In the genomic region with DNA sequence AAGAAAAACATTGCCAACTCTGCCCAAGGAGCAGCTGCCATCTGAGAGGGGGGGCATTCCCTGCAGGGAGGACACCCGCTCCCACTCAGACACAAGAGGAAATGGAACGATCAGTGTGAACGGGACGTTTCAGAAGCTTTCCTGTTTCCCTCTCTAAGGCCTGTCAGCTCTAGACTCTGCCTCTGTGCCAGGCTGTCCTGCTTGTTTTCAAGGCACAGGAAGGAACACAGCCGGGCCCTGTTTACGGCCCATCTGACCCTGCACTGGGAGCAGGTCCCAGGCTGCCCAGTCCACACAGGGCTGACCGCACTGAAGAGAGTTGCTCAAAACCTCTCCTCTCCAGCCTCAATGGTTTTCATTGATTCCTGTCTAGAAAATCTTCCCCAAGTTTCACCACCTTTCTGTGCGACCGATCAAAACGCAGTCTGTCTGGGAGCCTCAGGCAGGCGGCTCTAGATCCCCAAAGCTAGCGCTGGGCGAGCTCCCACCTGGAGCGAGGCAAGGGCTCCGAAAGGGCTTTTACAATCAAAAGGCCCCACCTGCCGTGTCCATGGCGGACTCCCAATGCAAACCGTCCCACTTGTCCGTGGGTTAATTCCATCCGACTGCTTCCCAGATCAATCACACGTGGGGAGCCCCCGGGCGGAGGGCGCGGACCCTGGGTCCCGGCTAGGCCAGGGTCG, we compare ENCODE assay signal across 8 cellular contexts. TPM values are rescaled to one million over a fixed set of nuclear protein-coding genes. Genes with fewer than 3 reads are reported as not detected.
DNase-seq lines count a peak whose midpoint lies in the region; ATAC-seq and TF ChIP-seq lines count a peak whose summit lies in the region.

No MANE protein-coding gene starts in this region.

- TF ChIP-seq CTCF in WI38 (IDR thresholded peaks at IDR 0.05; ENCODE audit: low read depth, low read length), result no peak
- TF ChIP-seq CTCF in fibroblast of the aortic adventitia (IDR thresholded peaks at IDR 0.05; ENCODE audit: insufficient read depth, low read length), result no peak

- H3K27me3 ChIP-seq in HAP-1 (ENCODE audit: low read depth), result no peaks in the 10 kb centered on the region

- peaks cover 9% of the 10 kb centered on the region for H3K36me3 ChIP-seq in HAP-1 (replicated peaks)

- no peaks in the 10 kb centered on the region for H3K9me3 ChIP-seq in HAP-1

- in situ Hi-C loops in HAP-1 (cut with MboI; ENCODE audit: low sequenced_read_pairs), result no loop called here

- DNase-seq in HAP-1 (ENCODE audit: low spot score in 2 of 2), result no peak
- peak; percentile 30 for DNase-seq in fibroblast of the aortic adventitia (ENCODE audit: low read depth)
- DNase-seq in nucleus accumbens (lab: John Stamatoyannopoulos, UW), result peak in 44 of 56 donors; percentile 9 to 79 (median 46)
- DNase-seq in NCI-H524 treated with DMSO at 0.1 percent for 48 hours (lab: John Stamatoyannopoulos, UW), result no peak
- no peak for DNase-seq in NCI-H2107 (lab: John Stamatoyannopoulos, UW)

- ATAC-seq in GM19463 (IDR thresholded peaks at IDR 0.05; ENCODE audit: unreplicated experiment), result no peak
- no peak for ATAC-seq in GM18861 (IDR thresholded peaks at IDR 0.05; ENCODE audit: unreplicated experiment)

- H3K4me1 ChIP-seq in HAP-1, result peaks cover 12% of the 10 kb centered on the region

- H3K4me3 ChIP-seq in HAP-1, result peak overlapping the region; percentile 62
- H3K4me3 ChIP-seq in WI38 (ENCODE audit: low read depth, low read length), result peak overlapping the region; percentile 70
- H3K4me3 ChIP-seq in fibroblast of the aortic adventitia (ENCODE audit: low read depth, low read length), result peak overlapping the region; percentile 77

RNA-seq across cellular contexts. Expression of a gene that starts 1.5 kb away (rescaled TPM):
- total RNA-seq in fibroblast of the aortic adventitia (ENCODE audit: low replicate concordance), result 143 and 150 TPM in 2 replicates

RNA-seq across cellular contexts. Expression of a gene that starts 20.1 kb away (rescaled TPM):
- 0.82 and 26.8 TPM in 2 replicates for total RNA-seq in fibroblast of the aortic adventitia (ENCODE audit: low replicate concordance)

RNA-seq across cellular contexts. Expression of a gene that starts 28.2 kb away (rescaled TPM):
- total RNA-seq in fibroblast of the aortic adventitia (ENCODE audit: low replicate concordance), result 54.0 and 73.8 TPM in 2 replicates

Comparison
In these comparisons a context has a peak if more than half of its experiments do, and no peak if none do; other contexts are left out.
1. DNase-seq: peak in fibroblast of the aortic adventitia (single experiment) and nucleus accumbens (44 of 56); none in HAP-1 (0 of 2), NCI-H524 treated with DMSO at 0.1 percent for 48 hours (single experiment) and NCI-H2107 (single experiment).
2. Peak in every context shown above with its lines, with median percentiles within 50 percentile points of each other: H3K4me3 ChIP-seq.